ENCODE assay signal across 8 cellular contexts in genomic region chr5:53109041-53109435, GRCh38.
DNase-seq lines count a peak whose midpoint lies in the region; ATAC-seq and TF ChIP-seq lines count a peak whose summit lies in the region.

No MANE protein-coding gene starts in this region.

- H3K27me3 ChIP-seq in GM06990 (replicated peaks; ENCODE audit: control insufficient read depth, insufficient read depth, low read length): no peaks in the 10 kb centered on the region
- no peaks in the 10 kb centered on the region for H3K27me3 ChIP-seq in iPS-15b (ENCODE audit: control insufficient read depth, insufficient read depth, low read length)

- H3K4me3 ChIP-seq in GM06990 (replicated peaks; ENCODE audit: low read depth, low read length) (peak overlapping the region; percentile 93), iPS-15b (ENCODE audit: low read depth, low read length) (peak overlapping the region; percentile 84), skin epidermis (peak overlapping the region; percentile 63 to 91 (median 75))

- ATAC-seq in GM21528 (IDR thresholded peaks at IDR 0.05; ENCODE audit: low FRiP score, unreplicated experiment): peak; percentile 24

- no peak overlapping the region for H3K9ac ChIP-seq in iPS-15b (ENCODE audit: low read depth, low read length)

- peaks cover 12% of the 10 kb centered on the region for H3K36me3 Mint-ChIP-seq in activated naive CD8-positive, alpha-beta T cell

- peaks cover 55% of the 10 kb centered on the region for H3K4me1 Mint-ChIP-seq in activated naive CD8-positive, alpha-beta T cell (ENCODE audit: low read depth)

- H3K36me3 ChIP-seq in GM06990 (ENCODE audit: control insufficient read depth, insufficient read depth, low read length) (no peaks in the 10 kb centered on the region), iPS-15b (ENCODE audit: control insufficient read depth, insufficient read depth, low read length) (no peaks in the 10 kb centered on the region)

- TF ChIP-seq RAD21 in Ishikawa (IDR thresholded peaks at IDR 0.05; ENCODE audit: low read depth): no peak

- H3K4me1 ChIP-seq in iPS-15b (ENCODE audit: control insufficient read depth, insufficient read depth, low read length): no peaks in the 10 kb centered on the region

- no peaks in the 10 kb centered on the region for H3K27me3 Mint-ChIP-seq in activated naive CD8-positive, alpha-beta T cell

- H3K27ac ChIP-seq in skin epidermis: peak overlapping the region in 19 of 21 experiments; percentile 65 to 90 (median 81)

- TF ChIP-seq CTCF in GM06990 (IDR thresholded peaks at IDR 0.05; ENCODE audit: insufficient read depth, low read length, poor library complexity, severe bottlenecking): no peak

- H3K4me3 Mint-ChIP-seq in activated naive CD8-positive, alpha-beta T cell: peak overlapping the region; percentile 98

- H3K27ac Mint-ChIP-seq in activated naive CD8-positive, alpha-beta T cell: peak overlapping the region; percentile 92

- no peak for DNase-seq in GM06990 (ENCODE audit: extremely low read depth, insufficient read length)
- no peak for DNase-seq in HPDE6-E6E7 (ENCODE audit: extremely low spot score)
- DNase-seq in inferior parietal cortex (ENCODE audit: extremely low spot score): no peak

- no peaks in the 10 kb centered on the region for H3K9me3 ChIP-seq in iPS-15b (ENCODE audit: control insufficient read depth, insufficient read depth, low read length)

- H3K9me3 Mint-ChIP-seq in activated naive CD8-positive, alpha-beta T cell (ENCODE audit: low read depth): no peaks in the 10 kb centered on the region

- TF ChIP-seq EP300 in Ishikawa (IDR thresholded peaks at IDR 0.05; ENCODE audit: borderline replicate concordance): no peak

TF ChIP-seq in Ishikawa, 13 proteins besides CTCF, POLR2A, EP300 and RAD21:
- TF ChIP-seq MAX (IDR thresholded peaks at IDR 0.05) (no peak), EGR1 (IDR thresholded peaks at IDR 0.05) (no peak), NFIC (IDR thresholded peaks at IDR 0.05) (no peak), REST (IDR thresholded peaks at IDR 0.05; ENCODE audit: low read depth) (no peak), CREB1 (IDR thresholded peaks at IDR 0.05; ENCODE audit: low read depth) (no peak), TEAD4 (IDR thresholded peaks at IDR 0.05) (no peak), ZBTB7A (IDR thresholded peaks at IDR 0.05; ENCODE audit: low read depth) (no peak), CEBPB (IDR thresholded peaks at IDR 0.05) (peak; percentile 30; the same call in 1 of the 2 replicates)
